Comparison of ENCODE assay signal across 4 cellular contexts in the genomic region with DNA sequence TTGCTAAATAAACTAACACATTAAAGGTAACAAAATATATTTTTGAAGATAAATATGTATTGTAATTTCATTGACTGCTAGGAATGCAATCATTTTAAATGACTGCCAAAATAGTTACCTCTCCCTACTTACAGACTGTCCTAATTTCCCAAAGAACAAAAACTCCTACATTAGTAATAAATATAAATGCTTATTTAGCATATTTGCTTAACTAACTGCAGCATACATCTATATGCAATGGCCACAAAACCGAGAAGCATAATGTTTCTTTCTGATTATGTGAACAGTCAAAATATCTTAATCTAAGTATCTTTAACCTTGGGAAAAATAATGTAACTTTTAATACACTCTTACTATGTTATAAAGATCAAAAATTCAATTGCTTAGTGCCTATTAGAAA.
TF ChIP-seq lines count a peak whose summit lies in the region.

No MANE protein-coding gene starts in this region.

TF ChIP-seq in HepG2, 621 proteins besides CTCF, POLR2A, EP300 and RAD21:
- TF ChIP-seq MAFK (conservative IDR thresholded peaks at IDR 0.05 in 1 of 2, IDR thresholded peaks at IDR 0.05 in 1 of 2; ENCODE audit: low read length in 2 of 2) (peak; percentile 67 to 72), ZNF878 (CRISPR knock-in tag; IDR thresholded peaks at IDR 0.05) (no peak), MAFF (IDR thresholded peaks at IDR 0.05; ENCODE audit: low read depth, low read length) (peak; percentile 75), RBM22 (optimal IDR thresholded peaks at IDR 0.05; ENCODE audit: low read length) (no peak)

TF ChIP-seq in A549, 52 proteins besides CTCF, POLR2A, EP300 and RAD21:
- peak; percentile 69 for TF ChIP-seq MAFK (IDR thresholded peaks at IDR 0.05; ENCODE audit: partially characterized antibody)
- no peak for TF ChIP-seq JUNB (IDR thresholded peaks at IDR 0.05)

TF ChIP-seq in IMR-90, 13 proteins besides CTCF, POLR2A, EP300 and RAD21:
- TF ChIP-seq NFE2L2 (IDR thresholded peaks at IDR 0.05; ENCODE audit: low read depth, low read length) (no peak), SMC3 (IDR thresholded peaks at IDR 0.05; ENCODE audit: low read depth, low read length) (no peak), MAFK (IDR thresholded peaks at IDR 0.05; ENCODE audit: low read depth, low read length) (peak; percentile 52)

TF ChIP-seq in K562, 482 proteins besides CTCF, POLR2A, EP300 and RAD21:
- 0 out of 2 replicates have a peak, but pooled peaks have one; percentile 27 for TF ChIP-seq MAFG (tag; conservative IDR thresholded peaks at IDR 0.05)
- TF ChIP-seq MAFK (IDR thresholded peaks at IDR 0.05; ENCODE audit: low read length) = peak; percentile 38; the same call in 1 of the 2 replicates
- peak; percentile 40 for TF ChIP-seq MAFF (IDR thresholded peaks at IDR 0.05; ENCODE audit: low read length)
- peak; percentile 47 for TF ChIP-seq ZNF316 (IDR thresholded peaks at IDR 0.05)
- TF ChIP-seq, protein P1, sequence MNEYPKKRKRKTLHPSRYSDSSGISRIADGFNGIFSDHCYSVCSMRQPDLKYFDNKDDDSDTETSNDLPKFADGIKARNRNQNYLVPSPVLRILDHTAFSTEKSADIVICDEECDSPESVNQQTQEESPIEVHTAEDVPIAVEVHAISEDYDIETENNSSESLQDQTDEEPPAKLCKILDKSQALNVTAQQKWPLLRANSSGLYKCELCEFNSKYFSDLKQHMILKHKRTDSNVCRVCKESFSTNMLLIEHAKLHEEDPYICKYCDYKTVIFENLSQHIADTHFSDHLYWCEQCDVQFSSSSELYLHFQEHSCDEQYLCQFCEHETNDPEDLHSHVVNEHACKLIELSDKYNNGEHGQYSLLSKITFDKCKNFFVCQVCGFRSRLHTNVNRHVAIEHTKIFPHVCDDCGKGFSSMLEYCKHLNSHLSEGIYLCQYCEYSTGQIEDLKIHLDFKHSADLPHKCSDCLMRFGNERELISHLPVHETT (CRISPR knock-in tag; conservative IDR thresholded peaks at IDR 0.05 in 1 of 2, IDR thresholded peaks at IDR 0.05 in 1 of 2) = no peak
- no peak for TF ChIP-seq ZBTB8A (IDR thresholded peaks at IDR 0.05; ENCODE audit: partially characterized antibody)
- no peak for TF ChIP-seq HMG20A (CRISPR knock-in tag; conservative IDR thresholded peaks at IDR 0.05)
- TF ChIP-seq C11orf30 (IDR thresholded peaks at IDR 0.05; ENCODE audit: low read depth) = peak; percentile 9; the same call in 1 of the 2 replicates
- no peak for TF ChIP-seq ZBTB7A (IDR thresholded peaks at IDR 0.05; ENCODE audit: borderline replicate concordance, control insufficient read depth, low read depth, low read length)
- TF ChIP-seq ZNF175 (CRISPR knock-in tag; IDR thresholded peaks at IDR 0.05; ENCODE audit: low read depth) = no peak
TF ChIP-seq in K562: peak in this region for 5.
